In genomic region chr19:35629332-35629633, GRCh38 we compare ENCODE assay signal across 2 cellular contexts.
TF ChIP-seq lines count a peak whose summit lies in the region.

No MANE protein-coding gene starts in this region.

TF ChIP-seq in A549, 52 proteins besides CTCF, POLR2A, EP300 and RAD21:
- peak; percentile 88 for TF ChIP-seq KDM5A (IDR thresholded peaks at IDR 0.05)
- TF ChIP-seq SMC3 (IDR thresholded peaks at IDR 0.05), result no peak
- TF ChIP-seq ZC3H11A (IDR thresholded peaks at IDR 0.05), result no peak
- no peak for TF ChIP-seq POLR2AphosphoS2 (conservative IDR thresholded peaks at IDR 0.05; ENCODE audit: low read length)
- TF ChIP-seq PBX3 (IDR thresholded peaks at IDR 0.05), result no peak

TF ChIP-seq in GM12878, 131 proteins besides CTCF, POLR2A, EP300 and RAD21:
- TF ChIP-seq ZNF217 (IDR thresholded peaks at IDR 0.05) (no peak), CREM (IDR thresholded peaks at IDR 0.05; ENCODE audit: low read depth) (no peak), SUZ12 (IDR thresholded peaks at IDR 0.05; ENCODE audit: unreplicated experiment) (no peak), ZBTB33 (IDR thresholded peaks at IDR 0.05) (no peak), PAX8 (IDR thresholded peaks at IDR 0.05) (no peak), ATF7 (IDR thresholded peaks at IDR 0.05; ENCODE audit: low read depth) (no peak), ZNF384 (IDR thresholded peaks at IDR 0.05; ENCODE audit: borderline replicate concordance, low read depth, low read length) (no peak), CHD2 (IDR thresholded peaks at IDR 0.05; ENCODE audit: borderline replicate concordance, low read depth, low read length) (no peak), RCOR1 (conservative IDR thresholded peaks at IDR 0.05; ENCODE audit: low read depth, low read length) (no peak), STAT3 (IDR thresholded peaks at IDR 0.05; ENCODE audit: low read depth, low read length) (no peak), IRF3 (IDR thresholded peaks at IDR 0.05) (no peak), TCF7 (IDR thresholded peaks at IDR 0.05; ENCODE audit: borderline replicate concordance) (no peak), BCL3 (IDR thresholded peaks at IDR 0.05; ENCODE audit: borderline replicate concordance, insufficient read depth, low read depth, low read length, poor library complexity, severe bottlenecking) (no peak)
